30 cellular contexts compared by ENCODE assay signal in genomic region chr13:105573134-105573533, GRCh38.
DNase-seq lines count a peak whose midpoint lies in the region; ATAC-seq, FAIRE-seq and TF ChIP-seq lines count a peak whose summit lies in the region.
"Had no signal": no experiment of that assay in that cellular context is flagged by ENCODE, and none has a peak within 500 bp of the region (broad histone marks: within the 10 kb centered on the region; RNA-seq: fewer than 3 reads in every experiment).

No MANE protein-coding gene starts in this region.

- H3K4me2 ChIP-seq in endothelial cell of umbilical vein (ENCODE audit: insufficient read depth, low read length) (no peak overlapping the region), mesenchymal stem cell (ENCODE audit: low read length, poor library complexity, severe bottlenecking) (no peak overlapping the region)

- DNase-seq in ELR (ENCODE audit: low read depth) (peak; percentile 11), NOMO-1 treated with DMSO at 0.1 percent for 48 hours (lab: John Stamatoyannopoulos, UW; ENCODE audit: unreplicated experiment) (peak; percentile 49), endothelial cell of umbilical vein (ENCODE audit: low read depth, low spot score) (peak; percentile 41), mesenchymal stem cell (peak; percentile 53), kidney glomerular epithelial cell (lab: John Stamatoyannopoulos, UW) (no peak), amniotic stem cell (lab: John Stamatoyannopoulos, UW) (no peak)
- DNase-seq in activated T-cell treated with anti-CD3 and anti-CD28 coated beads, Interleukin-2, amount 50 U/mL, for 72 hours: no peak
- no peak for DNase-seq in stimulated activated CD4-positive, alpha-beta T cell treated with anti-CD3 and anti-CD28 coated beads, Interleukin-12 subunit alpha, Interleukin-12 subunit beta, amount 100 ng/mL, for 4 hours
- DNase-seq: activated naive CD8-positive, alpha-beta T cell treated with anti-CD3 and anti-CD28 coated beads, Interleukin-2, amount 50 U/mL, for 24 hours; activated T-cell treated with anti-CD3 and anti-CD28 coated beads, Interleukin-2, amount 50 U/mL, for 4 hours; BE2C; CD8-positive, alpha-beta T cell; dorsolateral prefrontal cortex; HCEC 1CT; islet precursor cell; left ventricle myocardium superior; MG63; NCI-H1436 treated with DMSO at 0.1 percent for 48 hours; NCI-H446; NCI-H774; occipital lobe; substantia nigra had no signal

- H3K9me1 ChIP-seq in endothelial cell of umbilical vein (replicated peaks; ENCODE audit: control insufficient read depth, extremely low read depth, insufficient read depth, low read length): no peaks in the 10 kb centered on the region

- H2AFZ ChIP-seq in endothelial cell of umbilical vein (ENCODE audit: low read depth, low read length) (no peak overlapping the region), mesenchymal stem cell (ENCODE audit: low read depth, low read length) (no peak overlapping the region)

- H3K9ac ChIP-seq in endothelial cell of umbilical vein (replicated peaks; ENCODE audit: extremely low read depth, insufficient read depth, low read length) (no peak overlapping the region), mesenchymal stem cell (ENCODE audit: low read length) (no peak overlapping the region)

- H3K27ac ChIP-seq in endothelial cell of umbilical vein (ENCODE audit: insufficient read depth, low read depth, low read length) (no peak overlapping the region), mesenchymal stem cell (ENCODE audit: low read length, poor library complexity, severe bottlenecking) (no peak overlapping the region)
- H3K27ac ChIP-seq: dorsolateral prefrontal cortex, RWPE1 had no signal

- H3K4me1 ChIP-seq in endothelial cell of umbilical vein (ENCODE audit: control insufficient read depth, extremely low read depth, insufficient read depth, low read length) (peaks cover 4% of the 10 kb centered on the region), mesenchymal stem cell (ENCODE audit: control insufficient read depth, insufficient read depth, low read depth, low read length) (no peaks in the 10 kb centered on the region)
- H3K4me1 ChIP-seq: BE2C had no signal

- H3K4me1 Mint-ChIP-seq in activated T-cell treated with anti-CD3 and anti-CD28 coated beads, Interleukin-2, amount 50 U/mL, for 72 hours (ENCODE audit: low read depth): no peaks in the 10 kb centered on the region
- H3K4me1 Mint-ChIP-seq: activated naive CD8-positive, alpha-beta T cell treated with anti-CD3 and anti-CD28 coated beads, Interleukin-2, amount 50 U/mL, for 24 hours; stimulated activated memory B cell treated with anti-CD40 and anti-IgM and Interleukin-4, amounts not matched to agents 10 μg/mL and 1 μg/mL and 100 μg/mL, for 72 hours; WTC11 had no signal

- H3K27me3 Mint-ChIP-seq in activated T-cell treated with anti-CD3 and anti-CD28 coated beads, Interleukin-2, amount 50 U/mL, for 72 hours (ENCODE audit: low read depth): no peaks in the 10 kb centered on the region
- H3K27me3 Mint-ChIP-seq: activated naive CD8-positive, alpha-beta T cell treated with anti-CD3 and anti-CD28 coated beads, Interleukin-2, amount 50 U/mL, for 24 hours; stimulated activated memory B cell treated with anti-CD40 and anti-IgM and Interleukin-4, amounts not matched to agents 10 μg/mL and 1 μg/mL and 100 μg/mL, for 72 hours; type B pancreatic cell had no signal

- no peak overlapping the region for H2BK5ac ChIP-seq in mesenchymal stem cell (ENCODE audit: low read depth, low read length, poor library complexity, severe bottlenecking)

- no TSS peak for BruUV-seq in endothelial cell of umbilical vein (replicated peaks; lab: Mats Ljungman, UMichigan)

- no peak overlapping the region for H3K4ac ChIP-seq in mesenchymal stem cell (ENCODE audit: low read depth in 1 of 2, low read length in 2 of 2)

- no peak overlapping the region for H2BK120ac ChIP-seq in mesenchymal stem cell (ENCODE audit: low read depth, low read length)

- H3K27ac Mint-ChIP-seq in activated T-cell treated with anti-CD3 and anti-CD28 coated beads, Interleukin-2, amount 50 U/mL, for 72 hours: no peak overlapping the region
- H3K27ac Mint-ChIP-seq: activated naive CD8-positive, alpha-beta T cell treated with anti-CD3 and anti-CD28 coated beads, Interleukin-2, amount 50 U/mL, for 24 hours; CD8-positive, alpha-beta T cell; stimulated activated memory B cell treated with anti-CD40 and anti-IgM and Interleukin-4, amounts not matched to agents 10 μg/mL and 1 μg/mL and 100 μg/mL, for 72 hours; type B pancreatic cell; WTC11 had no signal

- no peak overlapping the region for H3K4me3 ChIP-seq in endothelial cell of umbilical vein (replicated peaks in 1 of 3; ENCODE audit: insufficient read depth in 1 of 3, low read depth in 1 of 3, low read length in 3 of 3)
- H3K4me3 ChIP-seq in mesenchymal stem cell (ENCODE audit: insufficient read depth in 1 of 2, low read depth in 1 of 2, low read length in 2 of 2): no peak overlapping the region
- H3K4me3 ChIP-seq: dorsolateral prefrontal cortex, K562, MG63 had no signal

- dilution Hi-C loops in endothelial cell of umbilical vein (cut with MboI; ENCODE audit: extremely low pct_ligation_motif_present, low sequenced_read_pairs): no loop called here

- H2AK5ac ChIP-seq in mesenchymal stem cell (ENCODE audit: low read length, severe bottlenecking): no peak overlapping the region

- no peaks in the 10 kb centered on the region for H3K27me3 ChIP-seq in endothelial cell of umbilical vein (ENCODE audit: control insufficient read depth in 2 of 2, insufficient read depth in 2 of 2, low read length in 2 of 2)
- no peaks in the 10 kb centered on the region for H3K27me3 ChIP-seq in mesenchymal stem cell (ENCODE audit: control insufficient read depth in 1 of 2, insufficient read depth in 1 of 2, low read length in 2 of 2)
- H3K27me3 ChIP-seq: BE2C, dorsolateral prefrontal cortex, MG63 had no signal

- H4K20me1 ChIP-seq in endothelial cell of umbilical vein (replicated peaks; ENCODE audit: control insufficient read depth, extremely low read depth, insufficient read depth, low read length): no peaks in the 10 kb centered on the region

- no peak overlapping the region for H4K8ac ChIP-seq in mesenchymal stem cell (ENCODE audit: low read length)

- WGBS in mesenchymal stem cell: no CpG with 5 or more reads among the region's 1 CpG

- H3K18ac ChIP-seq in mesenchymal stem cell (ENCODE audit: low read depth in 1 of 2, low read length in 2 of 2): no peak overlapping the region

- H2BK15ac ChIP-seq in mesenchymal stem cell (ENCODE audit: low read depth, poor library complexity, severe bottlenecking): no peak overlapping the region

- no peaks in the 10 kb centered on the region for H3K79me2 ChIP-seq in endothelial cell of umbilical vein (ENCODE audit: control insufficient read depth, insufficient read depth, low read length)

- H3K79me1 ChIP-seq in mesenchymal stem cell (replicated peaks; ENCODE audit: low read length, poor library complexity, severe bottlenecking): no peaks in the 10 kb centered on the region

- CTCF ChIA-PET in endothelial cell of umbilical vein (lab: Charles Lee): interaction anchor here (2.9 kb wide), 1 partner anchor 162 kb away, joined by 10 read pairs; no protein-coding TSS in a partner anchor

- H3K14ac ChIP-seq in mesenchymal stem cell (ENCODE audit: low read length in 2 of 2): no peak overlapping the region

- TF ChIP-seq CTCF in endothelial cell of umbilical vein (IDR thresholded peaks at IDR 0.05; ENCODE audit: extremely low read depth in 1 of 2, insufficient read depth in 1 of 2, low read depth in 1 of 2, low read length in 2 of 2): no peak

- H3K36me3 ChIP-seq in endothelial cell of umbilical vein (ENCODE audit: control insufficient read depth in 2 of 2, extremely low read depth in 1 of 2, insufficient read depth in 2 of 2, low read length in 2 of 2): no peaks in the 10 kb centered on the region
- H3K36me3 ChIP-seq in mesenchymal stem cell (ENCODE audit: control insufficient read depth in 1 of 2, insufficient read depth in 2 of 2, low read depth in 1 of 2, low read length in 2 of 2): no peaks in the 10 kb centered on the region
- H3K36me3 ChIP-seq: BE2C, MG63 had no signal

- no peak overlapping the region for H4K91ac ChIP-seq in mesenchymal stem cell (ENCODE audit: low read length)

- no peak overlapping the region for H3K4me3 Mint-ChIP-seq in activated T-cell treated with anti-CD3 and anti-CD28 coated beads, Interleukin-2, amount 50 U/mL, for 72 hours
- H3K4me3 Mint-ChIP-seq: activated naive CD8-positive, alpha-beta T cell treated with anti-CD3 and anti-CD28 coated beads, Interleukin-2, amount 50 U/mL, for 24 hours; activated T-cell treated with anti-CD3 and anti-CD28 coated beads, Interleukin-2, amount 50 U/mL, for 4 hours; brain; CD8-positive, alpha-beta T cell; stimulated activated memory B cell treated with anti-CD40 and anti-IgM and Interleukin-4, amounts not matched to agents 10 μg/mL and 1 μg/mL and 100 μg/mL, for 72 hours; type B pancreatic cell; WTC11 had no signal

- no peak overlapping the region for H2BK12ac ChIP-seq in mesenchymal stem cell (ENCODE audit: low read length in 2 of 2)

- H3K36me3 Mint-ChIP-seq in activated T-cell treated with anti-CD3 and anti-CD28 coated beads, Interleukin-2, amount 50 U/mL, for 72 hours (ENCODE audit: insufficient read depth in 2 of 2): no peaks in the 10 kb centered on the region
- H3K36me3 Mint-ChIP-seq: brain; CD8-positive, alpha-beta T cell; stimulated activated memory B cell treated with anti-CD40 and anti-IgM and Interleukin-4, amounts not matched to agents 10 μg/mL and 1 μg/mL and 100 μg/mL, for 72 hours had no signal

- H3K23ac ChIP-seq in mesenchymal stem cell (ENCODE audit: low read length in 2 of 2): no peak overlapping the region

- H3K9me3 Mint-ChIP-seq in activated T-cell treated with anti-CD3 and anti-CD28 coated beads, Interleukin-2, amount 50 U/mL, for 72 hours: peaks cover 3% of the 10 kb centered on the region in 2 donors
- H3K9me3 Mint-ChIP-seq: activated T-cell treated with anti-CD3 and anti-CD28 coated beads, Interleukin-2, amount 50 U/mL, for 4 hours; CD8-positive, alpha-beta T cell; stimulated activated memory B cell treated with anti-CD40 and anti-IgM and Interleukin-4, amounts not matched to agents 10 μg/mL and 1 μg/mL and 100 μg/mL, for 72 hours had no signal

- intact Hi-C loops in endothelial cell of umbilical vein (cut with micrococcal nuclease): no loop called here

- POLR2A ChIA-PET in endothelial cell of umbilical vein (lab: Charles Lee): no interaction called here

- FAIRE-seq in endothelial cell of umbilical vein (lab: Jason Lieb, UNC): peak; percentile 48
- FAIRE-seq: endometrium, GM12892, K562 had no signal

- no peak for ATAC-seq in activated T-cell treated with anti-CD3 and anti-CD28 coated beads, Interleukin-2, amount 50 U/mL, for 72 hours (replicated peaks in 1 of 2)
- ATAC-seq: activated naive CD8-positive, alpha-beta T cell treated with anti-CD3 and anti-CD28 coated beads, Interleukin-2, amount 50 U/mL, for 24 hours; activated T-cell treated with anti-CD3 and anti-CD28 coated beads, Interleukin-2, amount 50 U/mL, for 4 hours; CD8-positive, alpha-beta T cell; K562; left ventricle myocardium superior; stimulated activated memory B cell treated with anti-CD40 and anti-IgM and Interleukin-4, amounts not matched to agents 10 μg/mL and 1 μg/mL and 100 μg/mL, for 72 hours; WTC11 had no signal

- H3K9me3 ChIP-seq in endothelial cell of umbilical vein (replicated peaks; ENCODE audit: control insufficient read depth, insufficient read depth, low read length) (no peaks in the 10 kb centered on the region), mesenchymal stem cell (ENCODE audit: control insufficient read depth, low read length) (peaks cover 13% of the 10 kb centered on the region)
- H3K9me3 ChIP-seq: BE2C, MG63 had no signal

- TF ChIP-seq POLR2A in endothelial cell of umbilical vein (IDR thresholded peaks at IDR 0.05; ENCODE audit: low read depth, low read length): no peak

Comparison
In these comparisons a context has a peak if more than half of its experiments do, and no peak if none do; other contexts are left out.
1. DNase-seq: peak in ELR (single experiment), NOMO-1 treated with DMSO at 0.1 percent for 48 hours (single experiment), endothelial cell of umbilical vein (single experiment) and mesenchymal stem cell (single experiment); none in kidney glomerular epithelial cell (single experiment), activated T-cell treated with anti-CD3 and anti-CD28 coated beads, Interleukin-2, amount 50 U/mL, for 72 hours (0 of 2), amniotic stem cell (single experiment) and stimulated activated CD4-positive, alpha-beta T cell treated with anti-CD3 and anti-CD28 coated beads, Interleukin-12 subunit alpha, Interleukin-12 subunit beta, amount 100 ng/mL, for 4 hours (single experiment).